Comparison of ENCODE assay signal across 16 cellular contexts in genomic region chr16:26951950-26952349, GRCh38.
"Had no signal": no experiment of that assay in that cellular context is flagged by ENCODE, and none has a peak within 500 bp of the region (broad histone marks: within the 10 kb centered on the region; RNA-seq: fewer than 3 reads in every experiment).

No MANE protein-coding gene starts in this region.

- ATAC-seq: activated T-helper 17 cell treated with anti-CD3 and anti-CD28 coated beads, Interleukin-2, amount 50 U/mL, for 72 hours; left ventricle myocardium superior had no signal

- H3K36me3 ChIP-seq: brain microvascular endothelial cell had no signal

- H3K27ac ChIP-seq: brain microvascular endothelial cell had no signal

- DNase-seq: activated B cell treated with CpG ODN at 0.5 μM for 24 hours; activated CD4-positive, alpha-beta T cell treated with anti-CD3 and anti-CD28 coated beads, Interleukin-2, amount 10 ng/mL, durations not matched to agents 24 days and 14 days; activated naive CD4-positive, alpha-beta T cell treated with anti-CD3 and anti-CD28 coated beads, Interleukin-2, amount 10 ng/mL, durations not matched to agents 7 days and 5 days; activated T-cell treated with anti-CD3 and anti-CD28 coated beads for 4 hours; amygdala; brain microvascular endothelial cell; erythroblast; glutamatergic neuron; islet precursor cell; left ventricle myocardium superior; mesenchymal stem cell; stimulated activated CD4-positive, alpha-beta T cell treated with anti-CD3 and anti-CD28 coated beads, Interleukin-2, amount 100 ng/mL, for 48 hours; stimulated activated naive CD4-positive, alpha-beta T cell treated with Interleukin-2 at 50 U/mL for 16 hours; T-helper 2 cell; trophoblast cell had no signal

- H3K27me3 ChIP-seq: brain microvascular endothelial cell had no signal
